ENCODE assay signal across 13 cellular contexts in the genomic region with DNA sequence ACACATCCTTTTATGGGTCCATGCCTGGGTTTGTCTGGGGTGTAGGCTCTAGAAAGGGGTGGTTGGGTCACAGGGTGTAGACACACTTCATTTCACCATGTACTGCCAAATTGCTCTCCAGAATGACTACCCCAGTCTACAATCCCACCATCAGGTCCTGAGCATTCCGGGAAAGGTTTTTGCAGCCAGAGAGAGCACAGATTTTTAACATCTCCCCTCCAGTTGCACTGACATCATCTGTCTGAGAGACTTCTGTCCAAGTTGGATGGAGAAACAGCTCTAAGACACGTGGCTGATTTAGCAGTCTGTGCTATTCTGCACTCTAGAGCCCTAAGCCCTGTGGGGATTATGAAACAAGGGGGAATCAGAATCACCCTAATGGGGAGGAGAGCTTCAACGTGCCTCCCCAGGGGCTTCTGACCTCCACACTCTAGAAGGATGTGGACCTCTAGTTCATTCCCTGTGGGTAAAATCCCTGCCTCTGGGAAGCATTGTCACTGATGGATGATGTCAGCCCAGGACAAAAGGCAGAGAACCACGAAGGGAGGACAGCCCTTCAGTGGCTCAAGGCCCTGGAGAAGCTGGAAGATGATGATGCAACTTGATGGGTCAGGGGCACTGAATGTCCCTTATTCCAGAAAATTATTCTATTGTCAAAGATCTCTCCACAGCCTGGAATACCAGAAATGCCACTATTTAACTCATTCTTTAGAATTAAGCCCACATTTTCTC.
A peak's percentile ranks its signal among the peaks of the same experiment; 100 is the strongest.
DNase-seq lines count a peak whose midpoint lies in the region; ATAC-seq and TF ChIP-seq lines count a peak whose summit lies in the region.
"Had no signal": no experiment of that assay in that cellular context is flagged by ENCODE, and none has a peak within 500 bp of the region (broad histone marks: within the 10 kb centered on the region; RNA-seq: fewer than 3 reads in every experiment).

No MANE protein-coding gene starts in this region.

- intact Hi-C loops in Right ventricle myocardium inferior (cut with DNase I) (no loop called here), cardiac septum (cut with DNase I) (loop anchor here (5.0 kb wide), 2 partner anchors 37 to 123 kb away; no protein-coding TSS in a partner anchor), lower lobe of right lung (cut with DNase I) (no loop called here), vagina (cut with DNase I) (no loop called here)

- TF ChIP-seq CTCF in lower lobe of right lung (IDR thresholded peaks at IDR 0.05), result no peak
- no peak for TF ChIP-seq CTCF in vagina (IDR thresholded peaks at IDR 0.05)

- ATAC-seq in Right ventricle myocardium inferior (peak; percentile 87), lower lobe of right lung (peak; percentile 39 to 51)
- ATAC-seq: Panc1 had no signal

- H3K36me3 ChIP-seq in esophagus (ENCODE audit: control insufficient read depth in 2 of 2, insufficient read depth in 2 of 2, low read length in 1 of 2) (no peaks in the 10 kb centered on the region), lower lobe of right lung (no peaks in the 10 kb centered on the region), vagina (no peaks in the 10 kb centered on the region)
- H3K36me3 ChIP-seq: right lobe of liver had no signal

- H3K4me1 ChIP-seq in esophagus (ENCODE audit: control insufficient read depth in 2 of 2, insufficient read depth in 2 of 2, low read length in 1 of 2) (peaks cover 0 to 4% of the 10 kb centered on the region in 2 donors), lower lobe of right lung (peaks cover 15% of the 10 kb centered on the region), vagina (peaks cover 86% of the 10 kb centered on the region)
- H3K4me1 ChIP-seq: right lobe of liver had no signal

- H3K9me3 ChIP-seq in esophagus (ENCODE audit: control insufficient read depth in 2 of 2, insufficient read depth in 1 of 2, low read depth in 1 of 2, low read length in 1 of 2) (no peaks in the 10 kb centered on the region), lower lobe of right lung (no peaks in the 10 kb centered on the region), vagina (no peaks in the 10 kb centered on the region)
- H3K9me3 ChIP-seq: right lobe of liver had no signal

- H3K4me3 ChIP-seq in esophagus (ENCODE audit: low read depth in 1 of 2, low read length in 2 of 2) (no peak overlapping the region), lower lobe of right lung (no peak overlapping the region), vagina (no peak overlapping the region)
- H3K4me3 ChIP-seq: right lobe of liver had no signal

- H3K27me3 ChIP-seq in esophagus (ENCODE audit: control insufficient read depth in 1 of 2, insufficient read depth in 2 of 2, low read length in 2 of 2) (no peaks in the 10 kb centered on the region), lower lobe of right lung (ENCODE audit: low read depth) (no peaks in the 10 kb centered on the region), vagina (no peaks in the 10 kb centered on the region)
- H3K27me3 ChIP-seq: right lobe of liver had no signal

- DNase-seq in Right ventricle myocardium inferior (ENCODE audit: missing footprints) (no peak), cardiac septum (ENCODE audit: low spot score) (no peak), lower lobe of right lung (no peak), vagina (ENCODE audit: extremely low spot score in 2 of 2) (peak in 1 of 2 donors; percentile 90), SK-N-DZ (ENCODE audit: low spot score) (no peak), NCI-H2171 (lab: John Stamatoyannopoulos, UW) (no peak), SW 1271 (lab: John Stamatoyannopoulos, UW) (no peak)
- DNase-seq: DND-41, KBM-7, NCI-H2081 treated with DMSO at 0.1 percent for 48 hours, right lobe of liver had no signal

- no peak for TF ChIP-seq POLR2A in vagina (IDR thresholded peaks at IDR 0.05)

- peak overlapping the region; percentile 71 to 96 for H3K27ac ChIP-seq in esophagus (ENCODE audit: low read depth in 2 of 2, low read length in 1 of 2)
- no peak overlapping the region for H3K27ac ChIP-seq in lower lobe of right lung
- H3K27ac ChIP-seq in vagina, result peak overlapping the region; percentile 17
- H3K27ac ChIP-seq: right lobe of liver had no signal

- whole genome bisulfite sequencing in esophagus, 2 donors, result 54 to 56% methylated on average over 4 of the region's 4 CpGs
